1 cellular context compared by ENCODE assay signal in genomic region chr22:44933829-44934735, GRCh38.
A peak's percentile ranks its signal among the peaks of the same experiment; 100 is the strongest.
TF ChIP-seq lines count a peak whose summit lies in the region.

No MANE protein-coding gene starts in this region.

TF ChIP-seq in HEK293, 187 proteins besides CTCF, POLR2A, EP300 and RAD21:
- TF ChIP-seq KLF1 (tag by site-specific recombination; IDR thresholded peaks at IDR 0.05) (no peak), ZIC2 (tag by site-specific recombination; IDR thresholded peaks at IDR 0.05) (peak; percentile 97), GLIS1 (tag by site-specific recombination; IDR thresholded peaks at IDR 0.05) (peak; percentile 49), ATF2 (tag by site-specific recombination; IDR thresholded peaks at IDR 0.05; ENCODE audit: low read depth) (peak; percentile 83)
